In the genomic region with DNA sequence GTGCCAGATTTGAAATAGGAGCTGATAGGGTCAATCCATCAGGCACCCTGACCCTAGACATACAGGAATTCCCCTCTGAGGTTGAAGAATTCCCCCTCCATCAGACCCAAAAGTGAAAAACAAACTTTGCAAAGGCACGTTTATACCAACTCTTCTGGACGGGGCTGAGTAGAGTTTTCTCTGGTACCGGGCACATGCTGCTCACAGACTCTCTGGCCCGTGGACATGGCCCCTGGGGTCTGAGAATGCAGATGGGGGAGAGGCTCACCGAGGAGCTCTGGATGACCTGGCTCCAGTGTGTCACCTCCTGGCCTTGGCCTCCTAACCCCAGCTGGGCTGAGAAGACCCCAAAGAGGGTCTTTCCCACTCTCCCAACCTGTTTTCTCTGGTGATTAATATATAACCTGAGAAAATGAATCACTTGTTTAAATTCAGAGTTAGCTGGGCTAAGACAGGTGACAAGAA, we compare ENCODE assay signal across 1 cellular context.
A peak's percentile ranks its signal among the peaks of the same experiment; 100 is the strongest.
TF ChIP-seq lines count a peak whose summit lies in the region.

No MANE protein-coding gene starts in this region.

TF ChIP-seq in GM12878, 131 proteins besides CTCF, POLR2A, EP300 and RAD21 (continued from another document and continues in another):
- TF ChIP-seq, protein P1, sequence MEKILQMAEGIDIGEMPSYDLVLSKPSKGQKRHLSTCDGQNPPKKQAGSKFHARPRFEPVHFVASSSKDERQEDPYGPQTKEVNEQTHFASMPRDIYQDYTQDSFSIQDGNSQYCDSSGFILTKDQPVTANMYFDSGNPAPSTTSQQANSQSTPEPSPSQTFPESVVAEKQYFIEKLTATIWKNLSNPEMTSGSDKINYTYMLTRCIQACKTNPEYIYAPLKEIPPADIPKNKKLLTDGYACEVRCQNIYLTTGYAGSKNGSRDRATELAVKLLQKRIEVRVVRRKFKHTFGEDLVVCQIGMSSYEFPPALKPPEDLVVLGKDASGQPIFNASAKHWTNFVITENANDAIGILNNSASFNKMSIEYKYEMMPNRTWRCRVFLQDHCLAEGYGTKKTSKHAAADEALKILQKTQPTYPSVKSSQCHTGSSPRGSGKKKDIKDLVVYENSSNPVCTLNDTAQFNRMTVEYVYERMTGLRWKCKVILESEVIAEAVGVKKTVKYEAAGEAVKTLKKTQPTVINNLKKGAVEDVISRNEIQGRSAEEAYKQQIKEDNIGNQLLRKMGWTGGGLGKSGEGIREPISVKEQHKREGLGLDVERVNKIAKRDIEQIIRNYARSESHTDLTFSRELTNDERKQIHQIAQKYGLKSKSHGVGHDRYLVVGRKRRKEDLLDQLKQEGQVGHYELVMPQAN (conservative IDR thresholded peaks at IDR 0.05), result no peak
- TF ChIP-seq TBL1XR1 (IDR thresholded peaks at IDR 0.05; ENCODE audit: low read depth, low read length), result no peak
- no peak for TF ChIP-seq SUZ12 (IDR thresholded peaks at IDR 0.05; ENCODE audit: unreplicated experiment)
- TF ChIP-seq SMARCA5 (IDR thresholded peaks at IDR 0.05), result no peak
- TF ChIP-seq MXI1 (IDR thresholded peaks at IDR 0.05; ENCODE audit: low read depth, low read length), result no peak
- peak; percentile 77 for TF ChIP-seq RUNX3 (IDR thresholded peaks at IDR 0.05; ENCODE audit: low read length)
- no peak for TF ChIP-seq FOXM1 (IDR thresholded peaks at IDR 0.05; ENCODE audit: low read depth, low read length)
- TF ChIP-seq, protein P2, sequence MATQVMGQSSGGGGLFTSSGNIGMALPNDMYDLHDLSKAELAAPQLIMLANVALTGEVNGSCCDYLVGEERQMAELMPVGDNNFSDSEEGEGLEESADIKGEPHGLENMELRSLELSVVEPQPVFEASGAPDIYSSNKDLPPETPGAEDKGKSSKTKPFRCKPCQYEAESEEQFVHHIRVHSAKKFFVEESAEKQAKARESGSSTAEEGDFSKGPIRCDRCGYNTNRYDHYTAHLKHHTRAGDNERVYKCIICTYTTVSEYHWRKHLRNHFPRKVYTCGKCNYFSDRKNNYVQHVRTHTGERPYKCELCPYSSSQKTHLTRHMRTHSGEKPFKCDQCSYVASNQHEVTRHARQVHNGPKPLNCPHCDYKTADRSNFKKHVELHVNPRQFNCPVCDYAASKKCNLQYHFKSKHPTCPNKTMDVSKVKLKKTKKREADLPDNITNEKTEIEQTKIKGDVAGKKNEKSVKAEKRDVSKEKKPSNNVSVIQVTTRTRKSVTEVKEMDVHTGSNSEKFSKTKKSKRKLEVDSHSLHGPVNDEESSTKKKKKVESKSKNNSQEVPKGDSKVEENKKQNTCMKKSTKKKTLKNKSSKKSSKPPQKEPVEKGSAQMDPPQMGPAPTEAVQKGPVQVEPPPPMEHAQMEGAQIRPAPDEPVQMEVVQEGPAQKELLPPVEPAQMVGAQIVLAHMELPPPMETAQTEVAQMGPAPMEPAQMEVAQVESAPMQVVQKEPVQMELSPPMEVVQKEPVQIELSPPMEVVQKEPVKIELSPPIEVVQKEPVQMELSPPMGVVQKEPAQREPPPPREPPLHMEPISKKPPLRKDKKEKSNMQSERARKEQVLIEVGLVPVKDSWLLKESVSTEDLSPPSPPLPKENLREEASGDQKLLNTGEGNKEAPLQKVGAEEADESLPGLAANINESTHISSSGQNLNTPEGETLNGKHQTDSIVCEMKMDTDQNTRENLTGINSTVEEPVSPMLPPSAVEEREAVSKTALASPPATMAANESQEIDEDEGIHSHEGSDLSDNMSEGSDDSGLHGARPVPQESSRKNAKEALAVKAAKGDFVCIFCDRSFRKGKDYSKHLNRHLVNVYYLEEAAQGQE (IDR thresholded peaks at IDR 0.05; ENCODE audit: low read depth, low read length), result no peak
- TF ChIP-seq YY1 (IDR thresholded peaks at IDR 0.05; ENCODE audit: low read depth, low read length), result no peak
- TF ChIP-seq JUND (IDR thresholded peaks at IDR 0.05; ENCODE audit: low read depth, low read length), result no peak
- no peak for TF ChIP-seq ZSCAN29 (IDR thresholded peaks at IDR 0.05)
- no peak for TF ChIP-seq MYC (IDR thresholded peaks at IDR 0.05; ENCODE audit: insufficient read depth, insufficient read length, insufficient replicate concordance, low read length, severe bottlenecking)
- no peak for TF ChIP-seq GATAD2B (conservative IDR thresholded peaks at IDR 0.05; ENCODE audit: low read depth)
- TF ChIP-seq CHD2 (IDR thresholded peaks at IDR 0.05; ENCODE audit: borderline replicate concordance, low read depth, low read length), result no peak
- TF ChIP-seq RELA (IDR thresholded peaks at IDR 0.05; ENCODE audit: borderline replicate concordance, partially characterized antibody), result peak; percentile 91
- no peak for TF ChIP-seq SIX5 (IDR thresholded peaks at IDR 0.05; ENCODE audit: low read depth, low read length, severe bottlenecking)
- TF ChIP-seq BHLHE40 (IDR thresholded peaks at IDR 0.05; ENCODE audit: borderline replicate concordance in 1 of 2, low read depth in 2 of 2, low read length in 1 of 2), result peak; percentile 70 to 85
- TF ChIP-seq DPF2 (IDR thresholded peaks at IDR 0.05), result peak; percentile 44; the same call in 1 of the 2 replicates
- no peak for TF ChIP-seq EGR1 (IDR thresholded peaks at IDR 0.05; ENCODE audit: borderline replicate concordance in 1 of 2, low read depth in 2 of 2, low read length in 2 of 2)
- no peak for TF ChIP-seq RFX5 (IDR thresholded peaks at IDR 0.05; ENCODE audit: low read depth, low read length)
- no peak for TF ChIP-seq HCFC1 (IDR thresholded peaks at IDR 0.05; ENCODE audit: low read length)
- TF ChIP-seq IRF4 (IDR thresholded peaks at IDR 0.05; ENCODE audit: low read depth, low read length), result no peak
- TF ChIP-seq ZNF274 (IDR thresholded peaks at IDR 0.05; ENCODE audit: insufficient read depth, insufficient read length), result no peak
- TF ChIP-seq SRF (IDR thresholded peaks at IDR 0.05; ENCODE audit: low read depth in 2 of 2, low read length in 2 of 2), result no peak
- TF ChIP-seq, protein P3, sequence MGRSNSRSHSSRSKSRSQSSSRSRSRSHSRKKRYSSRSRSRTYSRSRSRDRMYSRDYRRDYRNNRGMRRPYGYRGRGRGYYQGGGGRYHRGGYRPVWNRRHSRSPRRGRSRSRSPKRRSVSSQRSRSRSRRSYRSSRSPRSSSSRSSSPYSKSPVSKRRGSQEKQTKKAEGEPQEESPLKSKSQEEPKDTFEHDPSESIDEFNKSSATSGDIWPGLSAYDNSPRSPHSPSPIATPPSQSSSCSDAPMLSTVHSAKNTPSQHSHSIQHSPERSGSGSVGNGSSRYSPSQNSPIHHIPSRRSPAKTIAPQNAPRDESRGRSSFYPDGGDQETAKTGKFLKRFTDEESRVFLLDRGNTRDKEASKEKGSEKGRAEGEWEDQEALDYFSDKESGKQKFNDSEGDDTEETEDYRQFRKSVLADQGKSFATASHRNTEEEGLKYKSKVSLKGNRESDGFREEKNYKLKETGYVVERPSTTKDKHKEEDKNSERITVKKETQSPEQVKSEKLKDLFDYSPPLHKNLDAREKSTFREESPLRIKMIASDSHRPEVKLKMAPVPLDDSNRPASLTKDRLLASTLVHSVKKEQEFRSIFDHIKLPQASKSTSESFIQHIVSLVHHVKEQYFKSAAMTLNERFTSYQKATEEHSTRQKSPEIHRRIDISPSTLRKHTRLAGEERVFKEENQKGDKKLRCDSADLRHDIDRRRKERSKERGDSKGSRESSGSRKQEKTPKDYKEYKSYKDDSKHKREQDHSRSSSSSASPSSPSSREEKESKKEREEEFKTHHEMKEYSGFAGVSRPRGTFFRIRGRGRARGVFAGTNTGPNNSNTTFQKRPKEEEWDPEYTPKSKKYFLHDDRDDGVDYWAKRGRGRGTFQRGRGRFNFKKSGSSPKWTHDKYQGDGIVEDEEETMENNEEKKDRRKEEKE (IDR thresholded peaks at IDR 0.05), result no peak
- TF ChIP-seq, protein P4, sequence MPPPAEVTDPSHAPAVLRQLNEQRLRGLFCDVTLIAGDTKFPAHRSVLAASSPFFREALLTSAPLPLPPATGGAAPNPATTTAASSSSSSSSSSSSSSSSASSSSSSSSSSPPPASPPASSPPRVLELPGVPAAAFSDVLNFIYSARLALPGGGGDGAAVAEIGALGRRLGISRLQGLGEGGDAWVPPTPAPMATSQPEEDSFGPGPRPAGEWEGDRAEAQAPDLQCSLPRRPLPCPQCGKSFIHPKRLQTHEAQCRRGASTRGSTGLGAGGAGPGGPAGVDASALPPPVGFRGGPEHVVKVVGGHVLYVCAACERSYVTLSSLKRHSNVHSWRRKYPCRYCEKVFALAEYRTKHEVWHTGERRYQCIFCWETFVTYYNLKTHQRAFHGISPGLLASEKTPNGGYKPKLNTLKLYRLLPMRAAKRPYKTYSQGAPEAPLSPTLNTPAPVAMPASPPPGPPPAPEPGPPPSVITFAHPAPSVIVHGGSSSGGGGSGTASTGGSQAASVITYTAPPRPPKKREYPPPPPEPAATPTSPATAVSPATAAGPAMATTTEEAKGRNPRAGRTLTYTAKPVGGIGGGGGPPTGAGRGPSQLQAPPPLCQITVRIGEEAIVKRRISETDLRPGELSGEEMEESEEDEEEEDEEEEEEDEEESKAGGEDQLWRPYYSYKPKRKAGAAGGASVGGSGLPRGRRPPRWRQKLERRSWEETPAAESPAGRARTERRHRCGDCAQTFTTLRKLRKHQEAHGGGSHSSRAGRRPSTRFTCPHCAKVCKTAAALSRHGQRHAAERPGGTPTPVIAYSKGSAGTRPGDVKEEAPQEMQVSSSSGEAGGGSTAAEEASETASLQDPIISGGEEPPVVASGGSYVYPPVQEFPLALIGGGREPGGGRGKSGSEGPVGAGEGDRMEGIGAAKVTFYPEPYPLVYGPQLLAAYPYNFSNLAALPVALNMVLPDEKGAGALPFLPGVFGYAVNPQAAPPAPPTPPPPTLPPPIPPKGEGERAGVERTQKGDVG (CRISPR knock-in tag; IDR thresholded peaks at IDR 0.05), result no peak
- no peak for TF ChIP-seq TAF1 (IDR thresholded peaks at IDR 0.05; ENCODE audit: borderline replicate concordance, low read depth, low read length)
- TF ChIP-seq HDAC2 (IDR thresholded peaks at IDR 0.05), result no peak
- no peak for TF ChIP-seq STAT1 (conservative IDR thresholded peaks at IDR 0.05)
- peak; percentile 71; the same call in 1 of the 2 replicates for TF ChIP-seq IKZF1 (conservative IDR thresholded peaks at IDR 0.05)
- TF ChIP-seq TCF7 (IDR thresholded peaks at IDR 0.05; ENCODE audit: borderline replicate concordance), result no peak
- no peak for TF ChIP-seq CEBPB (IDR thresholded peaks at IDR 0.05; ENCODE audit: borderline replicate concordance in 1 of 2, low read depth in 2 of 2, low read length in 2 of 2)
- peak; percentile 85 for TF ChIP-seq NR2F1 (conservative IDR thresholded peaks at IDR 0.05)
- no peak for TF ChIP-seq CBX3 (IDR thresholded peaks at IDR 0.05; ENCODE audit: borderline replicate concordance, low read depth)
- TF ChIP-seq, protein P5, sequence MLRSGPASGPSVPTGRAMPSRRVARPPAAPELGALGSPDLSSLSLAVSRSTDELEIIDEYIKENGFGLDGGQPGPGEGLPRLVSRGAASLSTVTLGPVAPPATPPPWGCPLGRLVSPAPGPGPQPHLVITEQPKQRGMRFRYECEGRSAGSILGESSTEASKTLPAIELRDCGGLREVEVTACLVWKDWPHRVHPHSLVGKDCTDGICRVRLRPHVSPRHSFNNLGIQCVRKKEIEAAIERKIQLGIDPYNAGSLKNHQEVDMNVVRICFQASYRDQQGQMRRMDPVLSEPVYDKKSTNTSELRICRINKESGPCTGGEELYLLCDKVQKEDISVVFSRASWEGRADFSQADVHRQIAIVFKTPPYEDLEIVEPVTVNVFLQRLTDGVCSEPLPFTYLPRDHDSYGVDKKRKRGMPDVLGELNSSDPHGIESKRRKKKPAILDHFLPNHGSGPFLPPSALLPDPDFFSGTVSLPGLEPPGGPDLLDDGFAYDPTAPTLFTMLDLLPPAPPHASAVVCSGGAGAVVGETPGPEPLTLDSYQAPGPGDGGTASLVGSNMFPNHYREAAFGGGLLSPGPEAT (IDR thresholded peaks at IDR 0.05; ENCODE audit: low read depth), result peak; percentile 85
- TF ChIP-seq ETV6 (conservative IDR thresholded peaks at IDR 0.05 in 1 of 2, IDR thresholded peaks at IDR 0.05 in 1 of 2; ENCODE audit: borderline replicate concordance in 1 of 2, low read depth in 1 of 2), result no peak
- no peak for TF ChIP-seq PAX8 (IDR thresholded peaks at IDR 0.05)
- TF ChIP-seq PAX5 (IDR thresholded peaks at IDR 0.05; ENCODE audit: borderline replicate concordance, low read depth, low read length), result no peak
- TF ChIP-seq, protein P6, sequence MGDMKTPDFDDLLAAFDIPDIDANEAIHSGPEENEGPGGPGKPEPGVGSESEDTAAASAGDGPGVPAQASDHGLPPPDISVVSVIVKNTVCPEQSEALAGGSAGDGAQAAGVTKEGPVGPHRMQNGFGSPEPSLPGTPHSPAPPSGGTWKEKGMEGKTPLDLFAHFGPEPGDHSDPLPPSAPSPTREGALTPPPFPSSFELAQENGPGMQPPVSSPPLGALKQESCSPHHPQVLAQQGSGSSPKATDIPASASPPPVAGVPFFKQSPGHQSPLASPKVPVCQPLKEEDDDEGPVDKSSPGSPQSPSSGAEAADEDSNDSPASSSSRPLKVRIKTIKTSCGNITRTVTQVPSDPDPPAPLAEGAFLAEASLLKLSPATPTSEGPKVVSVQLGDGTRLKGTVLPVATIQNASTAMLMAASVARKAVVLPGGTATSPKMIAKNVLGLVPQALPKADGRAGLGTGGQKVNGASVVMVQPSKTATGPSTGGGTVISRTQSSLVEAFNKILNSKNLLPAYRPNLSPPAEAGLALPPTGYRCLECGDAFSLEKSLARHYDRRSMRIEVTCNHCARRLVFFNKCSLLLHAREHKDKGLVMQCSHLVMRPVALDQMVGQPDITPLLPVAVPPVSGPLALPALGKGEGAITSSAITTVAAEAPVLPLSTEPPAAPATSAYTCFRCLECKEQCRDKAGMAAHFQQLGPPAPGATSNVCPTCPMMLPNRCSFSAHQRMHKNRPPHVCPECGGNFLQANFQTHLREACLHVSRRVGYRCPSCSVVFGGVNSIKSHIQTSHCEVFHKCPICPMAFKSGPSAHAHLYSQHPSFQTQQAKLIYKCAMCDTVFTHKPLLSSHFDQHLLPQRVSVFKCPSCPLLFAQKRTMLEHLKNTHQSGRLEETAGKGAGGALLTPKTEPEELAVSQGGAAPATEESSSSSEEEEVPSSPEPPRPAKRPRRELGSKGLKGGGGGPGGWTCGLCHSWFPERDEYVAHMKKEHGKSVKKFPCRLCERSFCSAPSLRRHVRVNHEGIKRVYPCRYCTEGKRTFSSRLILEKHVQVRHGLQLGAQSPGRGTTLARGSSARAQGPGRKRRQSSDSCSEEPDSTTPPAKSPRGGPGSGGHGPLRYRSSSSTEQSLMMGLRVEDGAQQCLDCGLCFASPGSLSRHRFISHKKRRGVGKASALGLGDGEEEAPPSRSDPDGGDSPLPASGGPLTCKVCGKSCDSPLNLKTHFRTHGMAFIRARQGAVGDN (IDR thresholded peaks at IDR 0.05), result no peak
- no peak for TF ChIP-seq ZNF384 (IDR thresholded peaks at IDR 0.05; ENCODE audit: borderline replicate concordance, low read depth, low read length)
- no peak for TF ChIP-seq HDGF (IDR thresholded peaks at IDR 0.05)
